ENCODE assay signal across 20 cellular contexts in genomic region chr16:73192227-73192894, GRCh38.
DNase-seq lines count a peak whose midpoint lies in the region; ATAC-seq and TF ChIP-seq lines count a peak whose summit lies in the region.
"Had no signal": no experiment of that assay in that cellular context is flagged by ENCODE, and none has a peak within 500 bp of the region (broad histone marks: within the 10 kb centered on the region; RNA-seq: fewer than 3 reads in every experiment).

No MANE protein-coding gene starts in this region.

- no peaks in the 10 kb centered on the region for H3K9me3 Mint-ChIP-seq in HFFc6
- peaks cover 0 to 1% of the 10 kb centered on the region in 2 donors for H3K9me3 Mint-ChIP-seq in activated T-cell treated with anti-CD3 and anti-CD28 coated beads, Interleukin-2, amount 50 U/mL, for 72 hours
- H3K9me3 Mint-ChIP-seq: activated CD8-positive, alpha-beta T cell treated with anti-CD3 and anti-CD28 coated beads for 36 hours; T-cell had no signal

- no peaks in the 10 kb centered on the region for H3K36me3 ChIP-seq in gastrocnemius medialis
- H3K36me3 ChIP-seq in HAP-1 (replicated peaks): no peaks in the 10 kb centered on the region
- H3K36me3 ChIP-seq: Peyer's patch, SJSA1, upper lobe of left lung had no signal

- H3K4me1 Mint-ChIP-seq in HFFc6 (ENCODE audit: low read depth): peaks cover 20% of the 10 kb centered on the region
- H3K4me1 Mint-ChIP-seq in activated T-cell treated with anti-CD3 and anti-CD28 coated beads, Interleukin-2, amount 50 U/mL, for 72 hours (ENCODE audit: low read depth): no peaks in the 10 kb centered on the region
- H3K4me1 Mint-ChIP-seq: T-cell had no signal

- H3K4me3 Mint-ChIP-seq in HFFc6: peak overlapping the region; percentile 70; the same call in 1 of the 2 replicates
- H3K4me3 Mint-ChIP-seq in activated T-cell treated with anti-CD3 and anti-CD28 coated beads, Interleukin-2, amount 50 U/mL, for 72 hours: no peak overlapping the region
- H3K4me3 Mint-ChIP-seq: activated CD8-positive, alpha-beta T cell treated with anti-CD3 and anti-CD28 coated beads for 36 hours; T-cell had no signal

- TF ChIP-seq CTCF in HFFc6 (IDR thresholded peaks at IDR 0.05) (no peak), foreskin fibroblast (IDR thresholded peaks at IDR 0.05; ENCODE audit: low read depth, low read length) (no peak), gastrocnemius medialis (IDR thresholded peaks at IDR 0.05 in 4 of 5, conservative IDR thresholded peaks at IDR 0.05 in 1 of 5) (no peak)

- DNase-seq in AG20443 (ENCODE audit: low spot score): peak; percentile 81
- peak; percentile 69 for DNase-seq in HFFc6
- DNase-seq in foreskin fibroblast: peak; percentile 47 to 71
- no peak for DNase-seq in gastrocnemius medialis
- DNase-seq in activated T-cell treated with anti-CD3 and anti-CD28 coated beads, Interleukin-2, amount 50 U/mL, for 72 hours: no peak
- DNase-seq in activated naive CD4-positive, alpha-beta T cell treated with anti-CD3 and anti-CD28 coated beads, Interleukin-2, amount 50 U/mL, for 16 hours: no peak
- DNase-seq in HAP-1 (ENCODE audit: low spot score in 2 of 2): no peak
- DNase-seq in NCI-H1436 treated with DMSO at 0.1 percent for 48 hours (lab: John Stamatoyannopoulos, UW): no peak
- DNase-seq: activated CD8-positive, alpha-beta T cell treated with anti-CD3 and anti-CD28 coated beads for 36 hours; activated effector memory CD4-positive, alpha-beta T cell treated with Interleukin-2 at 50 U/mL for 16 hours; hippocampal formation; NCI-H146; Peyer's patch; T-cell; upper lobe of left lung had no signal

- no peaks in the 10 kb centered on the region for H3K27me3 ChIP-seq in gastrocnemius medialis
- no peaks in the 10 kb centered on the region for H3K27me3 ChIP-seq in HAP-1 (ENCODE audit: low read depth)
- H3K27me3 ChIP-seq: Peyer's patch, SJSA1, upper lobe of left lung had no signal

- intact Hi-C loops in gastrocnemius medialis (cut with DNase I; ENCODE audit: low total_unique reads): loop anchor here (5.0 to 10.0 kb wide), 3 partner anchors 258 to 528 kb away; no protein-coding TSS in a partner anchor

- peaks cover 0 to 3% of the 10 kb centered on the region in 2 donors for H3K4me1 ChIP-seq in gastrocnemius medialis
- peaks cover 3% of the 10 kb centered on the region for H3K4me1 ChIP-seq in HAP-1
- H3K4me1 ChIP-seq: A549, Peyer's patch, SJSA1 had no signal

- H3K9me3 ChIP-seq in gastrocnemius medialis (no peaks in the 10 kb centered on the region), HAP-1 (no peaks in the 10 kb centered on the region)
- H3K9me3 ChIP-seq: A549, Peyer's patch, SJSA1, upper lobe of left lung had no signal

- H3K4me3 ChIP-seq in foreskin fibroblast (ENCODE audit: low read depth in 1 of 2, low read length in 2 of 2) (no peak overlapping the region), gastrocnemius medialis (peak overlapping the region in 1 of 4 donors; percentile 22), HAP-1 (no peak overlapping the region)
- H3K4me3 ChIP-seq: A549, Peyer's patch, SJSA1, upper lobe of left lung had no signal

- H3K27me3 Mint-ChIP-seq in HFFc6 (ENCODE audit: insufficient read depth): peaks cover 10% of the 10 kb centered on the region
- no peaks in the 10 kb centered on the region for H3K27me3 Mint-ChIP-seq in activated T-cell treated with anti-CD3 and anti-CD28 coated beads, Interleukin-2, amount 50 U/mL, for 72 hours (ENCODE audit: low read depth)
- H3K27me3 Mint-ChIP-seq: activated CD8-positive, alpha-beta T cell treated with anti-CD3 and anti-CD28 coated beads for 36 hours; T-cell had no signal

- no peaks in the 10 kb centered on the region for H3K36me3 Mint-ChIP-seq in HFFc6 (ENCODE audit: low read depth)
- no peaks in the 10 kb centered on the region for H3K36me3 Mint-ChIP-seq in activated T-cell treated with anti-CD3 and anti-CD28 coated beads, Interleukin-2, amount 50 U/mL, for 72 hours (ENCODE audit: insufficient read depth in 2 of 2)
- H3K36me3 Mint-ChIP-seq: brain, CD14-positive monocyte, T-cell had no signal

- peak overlapping the region; percentile 71 for H3K27ac Mint-ChIP-seq in HFFc6
- no peak overlapping the region for H3K27ac Mint-ChIP-seq in activated T-cell treated with anti-CD3 and anti-CD28 coated beads, Interleukin-2, amount 50 U/mL, for 72 hours
- H3K27ac Mint-ChIP-seq: activated CD8-positive, alpha-beta T cell treated with anti-CD3 and anti-CD28 coated beads for 36 hours; T-cell had no signal

- peak; percentile 27 to 82 for ATAC-seq in gastrocnemius medialis
- no peak for ATAC-seq in activated T-cell treated with anti-CD3 and anti-CD28 coated beads, Interleukin-2, amount 50 U/mL, for 72 hours (replicated peaks in 1 of 2)
- ATAC-seq: A549; activated CD4-positive, CD25-positive, alpha-beta regulatory T cell treated with anti-CD3 and anti-CD28 coated beads, Interleukin-2, amount 50 U/mL, for 24 hours; activated CD8-positive, alpha-beta T cell treated with anti-CD3 and anti-CD28 coated beads for 36 hours; T-cell had no signal

- TF ChIP-seq POLR2A in gastrocnemius medialis (IDR thresholded peaks at IDR 0.05): no peak

- peak overlapping the region in 1 of 4 donors; percentile 37 for H3K27ac ChIP-seq in gastrocnemius medialis
- H3K27ac ChIP-seq: A549, Peyer's patch, SJSA1, upper lobe of left lung had no signal

- in situ Hi-C loops in gastrocnemius medialis (cut with MboI; ENCODE audit: low sequenced_read_pairs in 4 of 4) (loop anchor here (10.0 to 25.0 kb wide), 4 partner anchors 105 to 698 kb away; no protein-coding TSS in a partner anchor), HAP-1 (cut with MboI; ENCODE audit: low sequenced_read_pairs) (loop anchor here (10.0 kb wide), 1 partner anchor 358 kb away; no protein-coding TSS in a partner anchor)

Comparison
In these comparisons a context has a peak if more than half of its experiments do, and no peak if none do; other contexts are left out.
1. DNase-seq: peak in AG20443 (single experiment), HFFc6 (single experiment) and foreskin fibroblast (2 of 2); none in gastrocnemius medialis (0 of 2), activated T-cell treated with anti-CD3 and anti-CD28 coated beads, Interleukin-2, amount 50 U/mL, for 72 hours (0 of 2), activated naive CD4-positive, alpha-beta T cell treated with anti-CD3 and anti-CD28 coated beads, Interleukin-2, amount 50 U/mL, for 16 hours (single experiment), HAP-1 (0 of 2) and NCI-H1436 treated with DMSO at 0.1 percent for 48 hours (single experiment).
2. ATAC-seq: peak in gastrocnemius medialis (2 of 2); none in activated T-cell treated with anti-CD3 and anti-CD28 coated beads, Interleukin-2, amount 50 U/mL, for 72 hours (0 of 2).